In the genomic region with DNA sequence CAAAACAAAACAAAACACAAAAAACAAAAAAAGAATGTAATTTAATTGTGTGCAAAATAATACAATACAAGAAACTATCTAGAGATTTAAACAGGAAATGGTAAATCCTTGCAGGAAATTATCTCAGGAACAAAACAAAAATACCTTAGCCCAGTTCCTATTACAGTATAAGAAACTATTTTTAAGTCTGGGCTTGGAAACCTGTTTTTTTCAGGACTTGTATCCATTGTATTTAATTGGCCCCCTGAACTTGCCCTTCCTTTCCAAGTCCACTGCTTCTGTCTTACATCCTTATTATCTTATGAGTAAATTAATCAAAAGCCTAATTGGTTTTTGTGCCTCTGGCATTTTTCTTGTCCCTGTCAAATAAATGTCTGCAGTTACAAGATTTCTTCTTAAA, we compare ENCODE assay signal across 18 cellular contexts. TPM values are rescaled to one million over a fixed set of nuclear protein-coding genes. Genes with fewer than 3 reads are reported as not detected.
DNase-seq lines count a peak whose midpoint lies in the region; ATAC-seq and TF ChIP-seq lines count a peak whose summit lies in the region.
"Had no signal": no experiment of that assay in that cellular context is flagged by ENCODE, and none has a peak within 500 bp of the region (broad histone marks: within the 10 kb centered on the region; RNA-seq: fewer than 3 reads in every experiment).

No MANE protein-coding gene starts in this region.

- ATAC-seq in activated CD8-positive, alpha-beta memory T cell treated with anti-CD3 and anti-CD28 coated beads, Interleukin-2, amount 10 ng/mL, durations not matched to agents 7 days and 5 days: no peak
- ATAC-seq in naive thymus-derived CD4-positive, alpha-beta T cell: no peak
- ATAC-seq in HG02610 (IDR thresholded peaks at IDR 0.05; ENCODE audit: unreplicated experiment): no peak
- ATAC-seq: esophagus mucosa, pancreas, SK-N-SH treated with all-trans-retinoic acid at 6 μM for 48 hours had no signal

- CTCF ChIA-PET in activated CD8-positive, alpha-beta memory T cell treated with anti-CD3 and anti-CD28 coated beads, Interleukin-2, amount 10 ng/mL, durations not matched to agents 7 days and 5 days (lab: Charles Lee): interaction anchor here (1.7 kb wide), 1 partner anchor 43 kb away, joined by 4 read pairs; no protein-coding TSS in a partner anchor
- CTCF ChIA-PET in naive thymus-derived CD4-positive, alpha-beta T cell (lab: Charles Lee): no interaction called here

- peaks cover 44% of the 10 kb centered on the region for H3K36me3 Mint-ChIP-seq in activated CD8-positive, alpha-beta memory T cell treated with anti-CD3 and anti-CD28 coated beads, Interleukin-2, amount 10 ng/mL, durations not matched to agents 7 days and 5 days
- peaks cover 34% of the 10 kb centered on the region for H3K36me3 Mint-ChIP-seq in activated T-helper 1 cell treated with anti-CD3 and anti-CD28 coated beads, Interleukin-12 subunit alpha, Interleukin-12 subunit beta, Interleukin-2, Interleukin-4 antibody, amounts not matched to agents 30 ng/mL and 10 ng/mL and 1 ng/mL, durations not matched to agents 14 hours and 24 hours and 36 hours (ENCODE audit: low read depth)
- H3K36me3 Mint-ChIP-seq in naive thymus-derived CD4-positive, alpha-beta T cell: peaks cover 7 to 35% (median 20%) of the 10 kb centered on the region in 5 donors

- no peaks in the 10 kb centered on the region for H3K9me3 ChIP-seq in naive thymus-derived CD4-positive, alpha-beta T cell (ENCODE audit: control insufficient read depth in 2 of 3, low read length in 3 of 3)
- H3K9me3 ChIP-seq: Caco-2, colonic mucosa, MG63, pancreas, uterus had no signal

- H3K27ac ChIP-seq in naive thymus-derived CD4-positive, alpha-beta T cell (ENCODE audit: low read depth, low read length): no peak overlapping the region
- H3K27ac ChIP-seq: colonic mucosa, pancreas, uterus had no signal

- TF ChIP-seq CTCF in GM12865 (IDR thresholded peaks at IDR 0.05; ENCODE audit: insufficient read depth, low read depth, low read length, missing control alignments): no peak

- peak overlapping the region; percentile 87 for H3K27ac Mint-ChIP-seq in activated CD8-positive, alpha-beta memory T cell treated with anti-CD3 and anti-CD28 coated beads, Interleukin-2, amount 10 ng/mL, durations not matched to agents 7 days and 5 days
- H3K27ac Mint-ChIP-seq in activated T-helper 1 cell treated with anti-CD3 and anti-CD28 coated beads, Interleukin-12 subunit alpha, Interleukin-12 subunit beta, Interleukin-2, Interleukin-4 antibody, amounts not matched to agents 30 ng/mL and 10 ng/mL and 1 ng/mL, durations not matched to agents 14 hours and 24 hours and 36 hours: peak overlapping the region; percentile 79
- H3K27ac Mint-ChIP-seq in naive thymus-derived CD4-positive, alpha-beta T cell: peak overlapping the region in 7 of 9 donors; percentile 13 to 97 (median 64)

- H3K4me3 ChIP-seq in GM12865 (ENCODE audit: low read depth, low read length): peak overlapping the region; percentile 68; the same call in 1 of the 2 replicates
- no peak overlapping the region for H3K4me3 ChIP-seq in naive thymus-derived CD4-positive, alpha-beta T cell (ENCODE audit: low read length)
- H3K4me3 ChIP-seq: colonic mucosa, MG63, pancreas, uterus had no signal

- no peaks in the 10 kb centered on the region for H3K9me3 Mint-ChIP-seq in activated CD8-positive, alpha-beta memory T cell treated with anti-CD3 and anti-CD28 coated beads, Interleukin-2, amount 10 ng/mL, durations not matched to agents 7 days and 5 days (ENCODE audit: low read depth)
- no peaks in the 10 kb centered on the region for H3K9me3 Mint-ChIP-seq in activated T-helper 1 cell treated with anti-CD3 and anti-CD28 coated beads, Interleukin-12 subunit alpha, Interleukin-12 subunit beta, Interleukin-2, Interleukin-4 antibody, amounts not matched to agents 30 ng/mL and 10 ng/mL and 1 ng/mL, durations not matched to agents 14 hours and 24 hours and 36 hours
- H3K9me3 Mint-ChIP-seq in naive thymus-derived CD4-positive, alpha-beta T cell: no peaks in the 10 kb centered on the region

- no peaks in the 10 kb centered on the region for H3K27me3 Mint-ChIP-seq in activated CD8-positive, alpha-beta memory T cell treated with anti-CD3 and anti-CD28 coated beads, Interleukin-2, amount 10 ng/mL, durations not matched to agents 7 days and 5 days
- H3K27me3 Mint-ChIP-seq in activated T-helper 1 cell treated with anti-CD3 and anti-CD28 coated beads, Interleukin-12 subunit alpha, Interleukin-12 subunit beta, Interleukin-2, Interleukin-4 antibody, amounts not matched to agents 30 ng/mL and 10 ng/mL and 1 ng/mL, durations not matched to agents 14 hours and 24 hours and 36 hours (ENCODE audit: insufficient read depth): no peaks in the 10 kb centered on the region
- no peaks in the 10 kb centered on the region for H3K27me3 Mint-ChIP-seq in naive thymus-derived CD4-positive, alpha-beta T cell

- peaks cover 9 to 11% of the 10 kb centered on the region in 2 donors for H3K4me1 ChIP-seq in naive thymus-derived CD4-positive, alpha-beta T cell (ENCODE audit: control insufficient read depth in 2 of 2, insufficient read depth in 2 of 2, low read length in 2 of 2)
- H3K4me1 ChIP-seq: Caco-2, colonic mucosa, pancreas, uterus had no signal

- intact Hi-C loops in activated T-helper 1 cell treated with anti-CD3 and anti-CD28 coated beads, Interleukin-12 subunit alpha, Interleukin-12 subunit beta, Interleukin-2, Interleukin-4 antibody, amounts not matched to agents 30 ng/mL and 10 ng/mL and 1 ng/mL, durations not matched to agents 14 hours and 24 hours and 36 hours (cut with micrococcal nuclease): no loop called here
- intact Hi-C loops in naive thymus-derived CD4-positive, alpha-beta T cell (cut with micrococcal nuclease): no loop called here

- H3K27me3 ChIP-seq in naive thymus-derived CD4-positive, alpha-beta T cell (ENCODE audit: control insufficient read depth in 2 of 2, insufficient read depth in 2 of 2, low read length in 2 of 2): no peaks in the 10 kb centered on the region
- H3K27me3 ChIP-seq: colonic mucosa, MG63, pancreas, uterus had no signal

- DNase-seq in activated CD8-positive, alpha-beta memory T cell treated with anti-CD3 and anti-CD28 coated beads, Interleukin-2, amount 10 ng/mL, durations not matched to agents 7 days and 5 days: no peak
- DNase-seq in activated CD8-positive, alpha-beta memory T cell treated with anti-CD3 and anti-CD28 coated beads, Interleukin-2, amount 50 U/mL, for 4 hours: no peak
- DNase-seq in GM12865 (ENCODE audit: low read depth): no peak
- no peak for DNase-seq in activated T-helper 1 cell treated with anti-CD3 and anti-CD28 coated beads, Interleukin-12 subunit alpha, Interleukin-12 subunit beta, Interleukin-2, Interleukin-4 antibody, amounts not matched to agents 30 ng/mL and 10 ng/mL and 1 ng/mL, durations not matched to agents 14 hours and 24 hours and 36 hours (ENCODE audit: low spot score)
- DNase-seq in naive thymus-derived CD4-positive, alpha-beta T cell: no peak
- DNase-seq in effector CD4-positive, alpha-beta T cell: no peak
- no peak for DNase-seq in activated CD4-positive, CD25-positive, alpha-beta regulatory T cell treated with anti-CD3 and anti-CD28 coated beads, Interleukin-2, amount 50 U/mL, for 72 hours
- DNase-seq: Caco-2, colonic mucosa, MG63, NCI-H2029, NCI-H524 treated with DMSO at 0.1 percent for 48 hours, pancreas, uterus had no signal

- peaks cover 59% of the 10 kb centered on the region for H3K4me1 Mint-ChIP-seq in activated CD8-positive, alpha-beta memory T cell treated with anti-CD3 and anti-CD28 coated beads, Interleukin-2, amount 10 ng/mL, durations not matched to agents 7 days and 5 days
- peaks cover 44% of the 10 kb centered on the region for H3K4me1 Mint-ChIP-seq in activated T-helper 1 cell treated with anti-CD3 and anti-CD28 coated beads, Interleukin-12 subunit alpha, Interleukin-12 subunit beta, Interleukin-2, Interleukin-4 antibody, amounts not matched to agents 30 ng/mL and 10 ng/mL and 1 ng/mL, durations not matched to agents 14 hours and 24 hours and 36 hours (ENCODE audit: low read depth)
- peaks cover 33 to 54% (median 48%) of the 10 kb centered on the region in 7 donors for H3K4me1 Mint-ChIP-seq in naive thymus-derived CD4-positive, alpha-beta T cell

- H3K4me3 Mint-ChIP-seq in activated CD8-positive, alpha-beta memory T cell treated with anti-CD3 and anti-CD28 coated beads, Interleukin-2, amount 10 ng/mL, durations not matched to agents 7 days and 5 days: no peak overlapping the region
- peak overlapping the region; percentile 31 for H3K4me3 Mint-ChIP-seq in activated T-helper 1 cell treated with anti-CD3 and anti-CD28 coated beads, Interleukin-12 subunit alpha, Interleukin-12 subunit beta, Interleukin-2, Interleukin-4 antibody, amounts not matched to agents 30 ng/mL and 10 ng/mL and 1 ng/mL, durations not matched to agents 14 hours and 24 hours and 36 hours
- H3K4me3 Mint-ChIP-seq in naive thymus-derived CD4-positive, alpha-beta T cell: peak overlapping the region in 4 of 10 donors; percentile 12 to 49 (median 35)

- POLR2A ChIA-PET in naive thymus-derived CD4-positive, alpha-beta T cell (lab: Charles Lee): no interaction called here

- no peaks in the 10 kb centered on the region for H3K36me3 ChIP-seq in naive thymus-derived CD4-positive, alpha-beta T cell (ENCODE audit: control insufficient read depth in 2 of 3, insufficient read depth in 3 of 3, low read length in 3 of 3)
- H3K36me3 ChIP-seq: colonic mucosa, MG63, pancreas, uterus had no signal

RNA-seq across cellular contexts. Expression of a gene that starts 48.5 kb away (rescaled TPM):
- 10 to 100 TPM; 53.3 to 59.3 TPM for total RNA-seq in activated CD8-positive, alpha-beta memory T cell treated with anti-CD3 and anti-CD28 coated beads, Interleukin-2, amount 10 ng/mL, durations not matched to agents 7 days and 5 days
- 63.1 and 65.2 TPM in 2 replicates for total RNA-seq in activated T-helper 1 cell treated with anti-CD3 and anti-CD28 coated beads, Interleukin-12 subunit alpha, Interleukin-12 subunit beta, Interleukin-2, Interleukin-4 antibody, amounts not matched to agents 30 ng/mL and 10 ng/mL and 1 ng/mL, durations not matched to agents 14 hours and 24 hours and 36 hours
- 10 to 100 TPM; 17.5 to 54.5 (median 23.4) TPM for total RNA-seq in naive thymus-derived CD4-positive, alpha-beta T cell
- 1 to 10 TPM; 5.8 to 6.7 TPM for polyA plus RNA-seq in naive thymus-derived CD4-positive, alpha-beta T cell
- total RNA-seq: HT-29 had no signal
